1 cellular context compared by ENCODE assay signal in the genomic region with DNA sequence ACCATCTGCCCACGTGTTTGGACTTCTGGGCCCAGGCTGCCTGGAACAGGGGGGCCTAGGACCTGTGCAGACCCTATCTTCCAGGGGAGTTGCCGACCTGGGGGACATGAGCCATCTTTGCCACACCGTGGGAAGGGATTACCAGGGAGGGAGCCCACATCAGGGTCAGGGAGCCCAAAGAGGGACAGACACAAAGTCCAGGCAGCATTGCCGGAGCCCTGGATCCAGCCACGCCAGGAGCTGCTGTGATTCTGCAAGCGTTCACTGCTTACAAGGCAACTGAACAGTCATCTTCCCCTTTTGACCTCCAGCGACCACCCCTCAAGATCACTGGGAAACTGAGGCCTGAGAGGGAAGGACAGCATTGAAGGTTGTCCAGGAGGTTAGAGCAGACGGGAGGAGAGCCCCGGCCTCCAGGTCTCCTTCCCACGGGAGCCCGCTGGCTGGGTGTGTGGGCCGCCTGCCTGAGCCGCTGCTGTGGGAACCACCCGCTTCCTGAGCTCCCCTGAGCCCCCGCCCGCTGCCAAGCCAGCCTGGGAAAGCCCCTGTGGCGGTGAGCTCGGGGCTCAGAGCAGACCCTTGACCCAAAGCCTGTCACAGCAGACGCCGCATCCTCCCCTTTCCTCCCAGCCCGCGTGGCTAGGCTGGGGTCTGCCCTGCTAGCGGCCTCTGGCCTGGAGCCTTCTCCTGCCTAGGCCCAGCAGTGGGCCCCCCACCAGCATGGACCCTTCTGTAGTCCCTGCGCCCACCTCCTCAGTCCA.
TF ChIP-seq lines count a peak whose summit lies in the region.

No MANE protein-coding gene starts in this region.

TF ChIP-seq in HepG2, 621 proteins besides CTCF, POLR2A, EP300 and RAD21:
- TF ChIP-seq, protein P1, sequence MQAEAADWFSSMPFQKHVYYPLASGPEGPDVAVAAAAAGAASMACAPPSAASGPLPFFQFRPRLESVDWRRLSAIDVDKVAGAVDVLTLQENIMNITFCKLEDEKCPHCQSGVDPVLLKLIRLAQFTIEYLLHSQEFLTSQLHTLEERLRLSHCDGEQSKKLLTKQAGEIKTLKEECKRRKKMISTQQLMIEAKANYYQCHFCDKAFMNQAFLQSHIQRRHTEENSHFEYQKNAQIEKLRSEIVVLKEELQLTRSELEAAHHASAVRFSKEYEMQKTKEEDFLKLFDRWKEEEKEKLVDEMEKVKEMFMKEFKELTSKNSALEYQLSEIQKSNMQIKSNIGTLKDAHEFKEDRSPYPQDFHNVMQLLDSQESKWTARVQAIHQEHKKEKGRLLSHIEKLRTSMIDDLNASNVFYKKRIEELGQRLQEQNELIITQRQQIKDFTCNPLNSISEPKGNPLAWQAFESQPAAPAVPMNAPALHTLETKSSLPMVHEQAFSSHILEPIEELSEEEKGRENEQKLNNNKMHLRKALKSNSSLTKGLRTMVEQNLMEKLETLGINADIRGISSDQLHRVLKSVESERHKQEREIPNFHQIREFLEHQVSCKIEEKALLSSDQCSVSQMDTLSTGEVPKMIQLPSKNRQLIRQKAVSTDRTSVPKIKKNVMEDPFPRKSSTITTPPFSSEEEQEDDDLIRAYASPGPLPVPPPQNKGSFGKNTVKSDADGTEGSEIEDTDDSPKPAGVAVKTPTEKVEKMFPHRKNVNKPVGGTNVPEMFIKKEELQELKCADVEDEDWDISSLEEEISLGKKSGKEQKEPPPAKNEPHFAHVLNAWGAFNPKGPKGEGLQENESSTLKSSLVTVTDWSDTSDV (CRISPR knock-in tag; IDR thresholded peaks at IDR 0.05), result no peak
- TF ChIP-seq EZH2 (conservative IDR thresholded peaks at IDR 0.05; ENCODE audit: low read depth, low read length), result peak; percentile 4; the same call in 1 of the 2 replicates
